Comparison of ENCODE assay signal across 11 cellular contexts in the genomic region with DNA sequence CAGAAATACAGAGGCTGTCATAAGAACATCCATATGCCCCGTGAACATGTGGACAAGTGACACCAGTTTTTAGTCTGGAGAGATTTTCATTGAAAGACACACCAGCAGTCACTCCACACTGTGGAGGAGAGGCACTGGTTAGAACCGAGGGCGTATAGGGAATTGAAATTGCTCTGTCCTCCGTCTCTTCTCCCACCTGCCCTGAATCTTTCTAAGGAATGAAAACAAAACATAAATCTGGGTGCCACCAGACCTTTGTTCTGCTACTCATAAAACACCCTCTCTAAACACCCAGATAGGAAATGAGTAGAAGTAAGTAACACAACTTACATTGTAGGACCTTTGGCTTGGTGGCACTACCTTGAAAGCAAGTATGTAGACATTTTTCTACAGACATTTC. TPM values are rescaled to one million over a fixed set of nuclear protein-coding genes. Genes with fewer than 3 reads are reported as not detected.
DNase-seq lines count a peak whose midpoint lies in the region; ATAC-seq and TF ChIP-seq lines count a peak whose summit lies in the region.
"Had no signal": no experiment of that assay in that cellular context is flagged by ENCODE, and none has a peak within 500 bp of the region (broad histone marks: within the 10 kb centered on the region; RNA-seq: fewer than 3 reads in every experiment).

No MANE protein-coding gene starts in this region.

- DNase-seq in DMS153 treated with DMSO at 0.1 percent for 48 hours (lab: John Stamatoyannopoulos, UW; ENCODE audit: unreplicated experiment) (peak; percentile 7), DMS153 (lab: John Stamatoyannopoulos, UW) (no peak), H7 (no peak), naive B cell (no peak), A673 (ENCODE audit: low spot score) (no peak), midbrain (lab: John Stamatoyannopoulos, UW) (no peak), NCI-H2081 (lab: John Stamatoyannopoulos, UW) (no peak)
- DNase-seq: 8988T; islet precursor cell; stimulated activated CD4-positive, alpha-beta T cell treated with anti-CD3 and anti-CD28 coated beads, Interleukin-1b, Interleukin-23, amount 100 ng/mL, for 48 hours had no signal

- TF ChIP-seq CTCF in A673 (conservative IDR thresholded peaks at IDR 0.05; ENCODE audit: low read depth, low read length): no peak

- no peaks in the 10 kb centered on the region for H3K9me3 Mint-ChIP-seq in activated naive CD8-positive, alpha-beta T cell (ENCODE audit: low read depth)
- no peaks in the 10 kb centered on the region for H3K9me3 Mint-ChIP-seq in naive B cell

- CTCF ChIA-PET in A673 (lab: Charles Lee): no interaction called here

- ATAC-seq in naive B cell (ENCODE audit: low read depth in 2 of 2): no peak

- H3K27ac ChIP-seq in A673 (ENCODE audit: low read depth, low read length, poor library complexity, severe bottlenecking): no peak overlapping the region

- peaks cover 16% of the 10 kb centered on the region for H3K4me1 Mint-ChIP-seq in activated naive CD8-positive, alpha-beta T cell (ENCODE audit: low read depth)
- H3K4me1 Mint-ChIP-seq in naive B cell: peaks cover 12 to 15% (median 13%) of the 10 kb centered on the region in 3 donors

- POLR2A ChIA-PET in A673 (lab: Charles Lee; ENCODE audit: low non-redundant PET): no interaction called here

- H3K4me1 ChIP-seq in A673 (ENCODE audit: insufficient read depth, low read length, poor library complexity, severe bottlenecking): peaks cover 20% of the 10 kb centered on the region

- intact Hi-C loops in A673 (cut with micrococcal nuclease; ENCODE audit: unreplicated experiment): no loop called here

- no peaks in the 10 kb centered on the region for H3K36me3 Mint-ChIP-seq in activated naive CD8-positive, alpha-beta T cell
- H3K36me3 Mint-ChIP-seq in naive B cell: no peaks in the 10 kb centered on the region

- no peaks in the 10 kb centered on the region for H3K36me3 ChIP-seq in H7 (replicated peaks; ENCODE audit: control insufficient read depth, insufficient read depth, low read length)
- H3K36me3 ChIP-seq in A673 (ENCODE audit: insufficient read depth, low read length, poor library complexity, severe bottlenecking): no peaks in the 10 kb centered on the region

- peaks cover 11% of the 10 kb centered on the region for H3K27me3 ChIP-seq in H7 (ENCODE audit: control insufficient read depth, insufficient read depth, low read length)
- H3K27me3 ChIP-seq in A673 (replicated peaks; ENCODE audit: insufficient read depth, low read depth, low read length, poor library complexity): peaks cover 32% of the 10 kb centered on the region

- H3K4me3 Mint-ChIP-seq in activated naive CD8-positive, alpha-beta T cell: peak overlapping the region; percentile 87
- H3K4me3 Mint-ChIP-seq in naive B cell: peak overlapping the region; percentile 65 to 89 (median 82)

- H3K27ac Mint-ChIP-seq in activated naive CD8-positive, alpha-beta T cell: no peak overlapping the region
- no peak overlapping the region for H3K27ac Mint-ChIP-seq in naive B cell

- BruUV-seq in A673 (replicated peaks; lab: Mats Ljungman, UMichigan): no TSS peak

- H3K27me3 Mint-ChIP-seq in activated naive CD8-positive, alpha-beta T cell: peaks cover 53% of the 10 kb centered on the region
- peaks cover 65 to 88% (median 79%) of the 10 kb centered on the region in 3 donors for H3K27me3 Mint-ChIP-seq in naive B cell

- H3K9me3 ChIP-seq in A673 (ENCODE audit: low read depth, low read length, poor library complexity, severe bottlenecking): no peaks in the 10 kb centered on the region

- H3K4me3 ChIP-seq in H7 (ENCODE audit: insufficient read depth, low read depth, low read length) (peak overlapping the region; percentile 83; the same call in 1 of the 2 replicates), A673 (ENCODE audit: low read depth, low read length, poor library complexity, severe bottlenecking) (no peak overlapping the region)

RNA-seq across cellular contexts. Expression of a gene that starts 37.1 kb away (rescaled TPM):
- 26.9 and 28.5 TPM in 2 replicates for total RNA-seq in H7 (2014; rRNA removed; shearing (Covaris generic))
- polyA plus RNA-seq in naive B cell (ENCODE audit: low read depth in 6 of 6): under 1 TPM in 4 of 6 donors, not detected in 2; 0.21 to 0.84 (median 0.29) TPM
- 8.6 and 13.4 TPM in 2 replicates for total RNA-seq in A673 (2021)
